Comparison of ENCODE assay signal across 16 cellular contexts in genomic region chr9:113588242-113588810, GRCh38.
DNase-seq lines count a peak whose midpoint lies in the region; ATAC-seq and TF ChIP-seq lines count a peak whose summit lies in the region.
"Had no signal": no experiment of that assay in that cellular context is flagged by ENCODE, and none has a peak within 500 bp of the region (broad histone marks: within the 10 kb centered on the region; RNA-seq: fewer than 3 reads in every experiment).

No MANE protein-coding gene starts in this region.

- CTCF ChIA-PET in RWPE1 (lab: Yijun Ruan, JAX): interaction anchor here (1.0 to 2.6 kb wide), 4 partner anchors 67 to 703 kb away, joined by 4 to 14 read pairs (median 7); no protein-coding TSS in a partner anchor

- WGBS in spleen, 5 donors: 46 to 64% (median 58%) methylated on average over 13 of the region's 13 CpGs

- H3K27me3 ChIP-seq in ascending aorta: no peaks in the 10 kb centered on the region
- no peaks in the 10 kb centered on the region for H3K27me3 ChIP-seq in lower lobe of right lung (ENCODE audit: low read depth)
- H3K27me3 ChIP-seq in spleen (replicated peaks in 1 of 7): no peaks in the 10 kb centered on the region

- H3K27ac ChIP-seq in RWPE1: peak overlapping the region; percentile 2; the same call in 1 of the 2 replicates
- peak overlapping the region; percentile 68 to 96 for H3K27ac ChIP-seq in ascending aorta
- H3K27ac ChIP-seq in lower lobe of right lung: peak overlapping the region; percentile 76
- H3K27ac ChIP-seq in spleen: peak overlapping the region; percentile 41 to 88 (median 75)
- H3K27ac ChIP-seq: HL-60 had no signal

- POLR2A ChIA-PET in RWPE1 (lab: Yijun Ruan, JAX; ENCODE audit: low non-redundant PET): no interaction called here

- TF ChIP-seq CTCF in RWPE1 (conservative IDR thresholded peaks at IDR 0.05; ENCODE audit: low read depth) (no peak), ascending aorta (IDR thresholded peaks at IDR 0.05) (no peak), lower lobe of right lung (IDR thresholded peaks at IDR 0.05) (no peak), spleen (IDR thresholded peaks at IDR 0.05 in 8 of 11, conservative IDR thresholded peaks at IDR 0.05 in 3 of 11) (no peak)

- peaks cover 11 to 41% of the 10 kb centered on the region in 2 donors for H3K4me1 ChIP-seq in ascending aorta
- peaks cover 89% of the 10 kb centered on the region for H3K4me1 ChIP-seq in lower lobe of right lung
- peaks cover 61 to 100% (median 88%) of the 10 kb centered on the region in 6 donors for H3K4me1 ChIP-seq in spleen

- peaks cover 24 to 48% of the 10 kb centered on the region in 2 donors for H3K36me3 ChIP-seq in ascending aorta
- peaks cover 54% of the 10 kb centered on the region for H3K36me3 ChIP-seq in lower lobe of right lung
- peaks cover 0 to 85% (median 42%) of the 10 kb centered on the region in 6 donors for H3K36me3 ChIP-seq in spleen

- ATAC-seq in lower lobe of right lung: no peak
- no peak for ATAC-seq in GM18511 (IDR thresholded peaks at IDR 0.05; ENCODE audit: unreplicated experiment)

- DNase-seq in RWPE1 (ENCODE audit: low spot score) (no peak), ascending aorta (ENCODE audit: low spot score in 2 of 2) (no peak), lower lobe of right lung (peak; percentile 37), spleen (peak; percentile 76), SIG-M5 (lab: John Stamatoyannopoulos, UW) (no peak), T1000 (lab: John Stamatoyannopoulos, UW) (no peak), NCI-H1417 treated with DMSO at 0.1 percent for 48 hours (lab: John Stamatoyannopoulos, UW) (no peak)
- DNase-seq: activated B cell treated with CpG ODN at 0.5 μM for 24 hours, cortex of kidney, EL, HFFc6, NCI-H146, NCI-H510A had no signal

- TF ChIP-seq POLR2A in spleen (IDR thresholded peaks at IDR 0.05): no peak

- intact Hi-C loops in ascending aorta (cut with DNase I): loop anchor here (5.0 kb wide), 1 partner anchor 311 kb away; the partner anchor contains the start of genes CDC26 and PRPF4
- intact Hi-C loops in lower lobe of right lung (cut with DNase I): loop anchor here (10.0 kb wide), 1 partner anchor 144 kb away; no protein-coding TSS in a partner anchor
- intact Hi-C loops in spleen (cut with DNase I; ENCODE audit: low total_unique reads): no loop called here

- H3K4me3 ChIP-seq in ascending aorta (no peak overlapping the region), lower lobe of right lung (no peak overlapping the region), spleen (no peak overlapping the region)

- no peaks in the 10 kb centered on the region for H3K9me3 ChIP-seq in ascending aorta
- no peaks in the 10 kb centered on the region for H3K9me3 ChIP-seq in lower lobe of right lung
- H3K9me3 ChIP-seq in spleen: no peaks in the 10 kb centered on the region
- H3K9me3 ChIP-seq: SK-N-SH had no signal

Comparison
In these comparisons a context has a peak if more than half of its experiments do, and no peak if none do; other contexts are left out.
1. DNase-seq: peak in lower lobe of right lung (single experiment) and spleen (single experiment); none in RWPE1 (single experiment), ascending aorta (0 of 2), SIG-M5 (single experiment), T1000 (single experiment) and NCI-H1417 treated with DMSO at 0.1 percent for 48 hours (single experiment).
2. H3K27ac ChIP-seq: peak in every context shown above with its lines; median percentile 82 in ascending aorta; 76 in lower lobe of right lung; 75 in spleen; 2 in RWPE1.